Comparison of ENCODE assay signal across 9 cellular contexts in genomic region chr6:108948252-108948651, GRCh38.
DNase-seq lines count a peak whose midpoint lies in the region; ATAC-seq and TF ChIP-seq lines count a peak whose summit lies in the region.
"Had no signal": no experiment of that assay in that cellular context is flagged by ENCODE, and none has a peak within 500 bp of the region (broad histone marks: within the 10 kb centered on the region; RNA-seq: fewer than 3 reads in every experiment).

No MANE protein-coding gene starts in this region.

- H3K27me3 ChIP-seq in lung (ENCODE audit: control insufficient read depth, insufficient read depth) (no peaks in the 10 kb centered on the region), thyroid gland (no peaks in the 10 kb centered on the region)

- DNase-seq in NCI-H2171 treated with DMSO at 0.1 percent for 48 hours (lab: John Stamatoyannopoulos, UW) (peak; percentile 85), dermis blood vessel endothelial cell (peak; percentile 33), lung (ENCODE audit: low spot score) (no peak), thyroid gland (peak; percentile 90 to 92), GM03348 (ENCODE audit: low spot score) (no peak), COLO829 (ENCODE audit: low spot score) (no peak)
- DNase-seq in effector CD4-positive, alpha-beta T cell: no peak
- DNase-seq: stimulated activated CD4-positive, alpha-beta T cell treated with anti-CD3 and anti-CD28 coated beads, Interleukin-2, amount 100 ng/mL, for 24 hours had no signal

- 21 to 23% methylated on average over 5 of the region's 5 CpGs for WGBS in lung, 2 donors
- WGBS in thyroid gland, 2 donors: 7 to 26% methylated on average over 5 of the region's 5 CpGs

- no peaks in the 10 kb centered on the region for H3K36me3 ChIP-seq in lung (ENCODE audit: control insufficient read depth in 2 of 2, insufficient read depth in 2 of 2, low read length in 2 of 2)
- no peaks in the 10 kb centered on the region for H3K36me3 ChIP-seq in thyroid gland

- H3K9me3 ChIP-seq in lung (ENCODE audit: control insufficient read depth in 2 of 2, insufficient read depth in 1 of 2, low read length in 1 of 2) (no peaks in the 10 kb centered on the region), thyroid gland (no peaks in the 10 kb centered on the region)

- H3K27ac ChIP-seq in lung (ENCODE audit: low read depth in 1 of 2, low read length in 1 of 2): peak overlapping the region; percentile 43 to 60
- peak overlapping the region; percentile 96 to 99 (median 97) for H3K27ac ChIP-seq in thyroid gland

- ATAC-seq in lung (ENCODE audit: insufficient read depth, low FRiP score): no peak
- ATAC-seq in HG03139 (IDR thresholded peaks at IDR 0.05; ENCODE audit: unreplicated experiment): no peak

- H3K4me1 ChIP-seq in lung (ENCODE audit: control insufficient read depth in 2 of 2, insufficient read depth in 2 of 2, low read length in 2 of 2) (peaks cover 17 to 26% of the 10 kb centered on the region in 2 donors), thyroid gland (peaks cover 56 to 62% of the 10 kb centered on the region in 2 donors)

- no peak overlapping the region for H3K4me3 ChIP-seq in lung
- no peak overlapping the region for H3K4me3 ChIP-seq in thyroid gland (replicated peaks in 1 of 3)

- intact Hi-C loops in thyroid gland (cut with DNase I): no loop called here

- TF ChIP-seq POLR2A in thyroid gland (IDR thresholded peaks at IDR 0.05): peak in 1 of 2 donors; percentile 75

- no peak for TF ChIP-seq CTCF in lung (IDR thresholded peaks at IDR 0.05; ENCODE audit: control extremely low read depth, extremely low read depth)
- TF ChIP-seq CTCF in thyroid gland (IDR thresholded peaks at IDR 0.05): peak in 1 of 6 experiments; percentile 18

Comparison
In these comparisons a context has a peak if more than half of its experiments do, and no peak if none do; other contexts are left out.
1. DNase-seq: peak in NCI-H2171 treated with DMSO at 0.1 percent for 48 hours (single experiment), dermis blood vessel endothelial cell (single experiment) and thyroid gland (2 of 2); none in lung (single experiment), GM03348 (single experiment), COLO829 (single experiment) and effector CD4-positive, alpha-beta T cell (single experiment).